ENCODE assay signal across 16 cellular contexts in the genomic region with DNA sequence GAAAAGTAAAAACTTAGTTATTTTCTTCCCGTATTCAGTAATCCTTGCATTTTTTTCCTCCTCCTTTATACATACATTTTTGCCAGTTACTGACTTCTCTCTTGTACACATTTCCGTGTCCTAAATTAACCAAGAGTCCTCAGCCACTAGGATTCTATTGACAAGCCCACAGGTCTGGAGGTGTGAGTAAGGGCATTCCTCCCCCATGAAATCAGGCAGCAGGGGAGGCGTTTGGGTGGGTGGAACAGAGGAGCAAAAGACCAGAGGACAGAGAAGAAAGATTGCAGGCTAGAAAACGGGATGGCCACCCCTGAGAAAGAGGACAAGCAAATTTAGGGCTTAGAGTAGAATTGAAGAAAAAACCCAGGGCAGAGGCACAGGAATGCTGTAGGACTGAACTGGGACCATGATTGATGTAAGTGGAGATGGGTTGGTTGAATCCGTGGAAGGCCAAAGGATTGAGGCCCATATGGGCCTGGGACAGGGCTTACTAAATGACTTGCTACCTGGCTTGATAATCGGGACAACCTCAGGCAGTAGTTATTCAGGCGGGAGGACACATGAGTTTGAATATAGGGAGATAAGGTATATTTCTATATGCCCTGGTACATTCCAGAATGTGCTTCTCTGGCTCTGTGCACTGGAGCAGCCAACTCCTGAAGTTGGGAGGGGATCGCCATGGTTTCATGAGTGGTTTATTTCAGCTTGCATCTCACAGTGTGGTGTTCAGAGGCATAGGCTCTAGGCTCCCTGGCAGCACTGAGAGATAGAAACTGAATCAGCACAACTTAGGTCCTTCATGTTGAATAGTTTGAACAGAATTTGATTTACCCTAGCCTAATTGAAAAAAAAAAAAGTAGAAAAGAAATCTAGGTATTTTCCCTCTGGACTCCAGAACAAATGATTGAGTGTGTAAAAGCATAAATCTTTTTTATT. TPM values are rescaled to one million over a fixed set of nuclear protein-coding genes. Genes with fewer than 3 reads are reported as not detected.
DNase-seq lines count a peak whose midpoint lies in the region; ATAC-seq, FAIRE-seq and TF ChIP-seq lines count a peak whose summit lies in the region.
"Had no signal": no experiment of that assay in that cellular context is flagged by ENCODE, and none has a peak within 500 bp of the region (broad histone marks: within the 10 kb centered on the region; RNA-seq: fewer than 3 reads in every experiment).

No MANE protein-coding gene starts in this region.

- intact Hi-C loops in pancreas (cut with DNase I) = no loop called here

- 50 to 52% methylated on average over 8 of the region's 8 CpGs for WGBS in pancreas, 2 donors

- no peak for FAIRE-seq in pancreas (lab: Jason Lieb, UNC)

- DNase-seq in CD8-positive, alpha-beta memory T cell = no peak
- DNase-seq in NB4 (ENCODE audit: low read depth) (peak; percentile 50), endothelial cell (ENCODE audit: low spot score) (no peak), pancreas (no peak), medulla oblongata (ENCODE audit: extremely low spot score) (no peak)
- DNase-seq: amniotic stem cell; C1 segment of cervical spinal cord; NCI-H2081; stimulated activated CD8-positive, alpha-beta memory T cell treated with anti-CD3 and anti-CD28 coated beads, Interleukin-4, amount 100 ng/mL, for 48 hours had no signal

- H3K36me3 Mint-ChIP-seq in CD8-positive, alpha-beta memory T cell = peaks cover 5 to 56% (median 14%) of the 10 kb centered on the region in 3 donors
- no peaks in the 10 kb centered on the region for H3K36me3 Mint-ChIP-seq in endothelial cell (ENCODE audit: low read depth, unreplicated experiment)

- H3K4me3 ChIP-seq in BLaER1 (peak overlapping the region; percentile 28; the same call in 1 of the 2 replicates), NB4 (ENCODE audit: low read depth, low read length) (peak overlapping the region; percentile 42), pancreas (no peak overlapping the region)
- peak overlapping the region; percentile 7 for H3K4me3 ChIP-seq in CD8-positive, alpha-beta memory T cell (ENCODE audit: low read length)
- H3K4me3 ChIP-seq: coronary artery, hepatocyte had no signal

- peak overlapping the region; percentile 97 for H3K4me2 ChIP-seq in BLaER1

- no peak for TF ChIP-seq POLR2A in NB4 (IDR thresholded peaks at IDR 0.05; ENCODE audit: extremely low read depth, insufficient read length)

- H3K27ac ChIP-seq in BLaER1 (peak overlapping the region; percentile 62), pancreas (no peak overlapping the region)
- peak overlapping the region; percentile 41 for H3K27ac ChIP-seq in CD8-positive, alpha-beta memory T cell (ENCODE audit: low read depth, low read length)
- H3K27ac ChIP-seq: coronary artery, hepatocyte had no signal

- H3K9me3 ChIP-seq in BLaER1 (no peaks in the 10 kb centered on the region), pancreas (no peaks in the 10 kb centered on the region)
- H3K9me3 ChIP-seq in CD8-positive, alpha-beta memory T cell (ENCODE audit: low read length) = no peaks in the 10 kb centered on the region

- H3K27me3 ChIP-seq in BLaER1 (no peaks in the 10 kb centered on the region), pancreas (peaks cover 0 to 6% (median 0%) of the 10 kb centered on the region in 4 donors)
- no peaks in the 10 kb centered on the region for H3K27me3 ChIP-seq in CD8-positive, alpha-beta memory T cell (ENCODE audit: insufficient read depth, low read length, poor library complexity, severe bottlenecking)

- peak overlapping the region in 1 of 8 donors; percentile 86 for H3K27ac Mint-ChIP-seq in CD8-positive, alpha-beta memory T cell
- H3K27ac Mint-ChIP-seq in endothelial cell (ENCODE audit: unreplicated experiment) = peak overlapping the region; percentile 8

- no peaks in the 10 kb centered on the region for H3K9me3 Mint-ChIP-seq in CD8-positive, alpha-beta memory T cell
- H3K9me3 Mint-ChIP-seq in endothelial cell (ENCODE audit: unreplicated experiment) = no peaks in the 10 kb centered on the region

- H3K4me1 ChIP-seq in BLaER1 (peaks cover 100% of the 10 kb centered on the region), pancreas (no peaks in the 10 kb centered on the region)
- peaks cover 97% of the 10 kb centered on the region for H3K4me1 ChIP-seq in CD8-positive, alpha-beta memory T cell (ENCODE audit: insufficient read depth, low read length)

- ATAC-seq in GM19397 (IDR thresholded peaks at IDR 0.05; ENCODE audit: unreplicated experiment) (no peak), HG02973 (IDR thresholded peaks at IDR 0.05; ENCODE audit: unreplicated experiment) (no peak), pancreas (no peak)
- ATAC-seq: HCT116 had no signal

- peaks cover 60% of the 10 kb centered on the region for H4K20me1 ChIP-seq in BLaER1

- peaks cover 75% of the 10 kb centered on the region for H3K36me3 ChIP-seq in BLaER1
- peaks cover 11% of the 10 kb centered on the region for H3K36me3 ChIP-seq in CD8-positive, alpha-beta memory T cell (ENCODE audit: insufficient read depth, low read length)
- H3K36me3 ChIP-seq in pancreas = no peaks in the 10 kb centered on the region

- H3K27me3 Mint-ChIP-seq in CD8-positive, alpha-beta memory T cell = no peaks in the 10 kb centered on the region
- H3K27me3 Mint-ChIP-seq in endothelial cell (ENCODE audit: unreplicated experiment) = peaks cover 1% of the 10 kb centered on the region

- peaks cover 5 to 11% (median 11%) of the 10 kb centered on the region in 3 donors for H3K4me1 Mint-ChIP-seq in CD8-positive, alpha-beta memory T cell
- H3K4me1 Mint-ChIP-seq in endothelial cell (ENCODE audit: unreplicated experiment) = peaks cover 13% of the 10 kb centered on the region

- no peak for TF ChIP-seq CTCF in NB4 (IDR thresholded peaks at IDR 0.05; ENCODE audit: low read depth, low read length)
- no peak for TF ChIP-seq CTCF in endothelial cell (IDR thresholded peaks at IDR 0.05; ENCODE audit: unreplicated experiment)
- TF ChIP-seq CTCF in pancreas (IDR thresholded peaks at IDR 0.05) = no peak

- POLR2A ChIA-PET in CD8-positive, alpha-beta memory T cell (lab: Charles Lee) = interaction anchor here (0.8 to 3.5 kb wide), 20 partner anchors 9 to 126 kb away, joined by 3 to 28 read pairs (median 5); no protein-coding TSS in a partner anchor

- CTCF ChIA-PET in CD8-positive, alpha-beta memory T cell (lab: Charles Lee) = interaction anchor here (0.8 to 4.3 kb wide), 9 partner anchors 10 to 126 kb away, joined by 3 to 37 read pairs (median 6); no protein-coding TSS in a partner anchor

- H3K9ac ChIP-seq in BLaER1 = peak overlapping the region; percentile 43; the same call in 1 of the 2 replicates

- no peak overlapping the region for H3K4me3 Mint-ChIP-seq in CD8-positive, alpha-beta memory T cell
- H3K4me3 Mint-ChIP-seq in endothelial cell (ENCODE audit: unreplicated experiment) = no peak overlapping the region

RNA-seq across cellular contexts. Expression of gene IKZF1, which starts 28.0 kb away (rescaled TPM):
- total RNA-seq in CD8-positive, alpha-beta memory T cell = 100 to 1,000 TPM; 225 to 226 TPM
- polyA plus RNA-seq in CD8-positive, alpha-beta memory T cell = 238 TPM
- total RNA-seq in endothelial cell (ENCODE audit: unreplicated experiment) = 3.1 TPM
- 1 to 10 TPM in 5 of 6 donors, under 1 TPM in 1; 0.93 to 8.1 (median 2.6) TPM for total RNA-seq in pancreas
- under 1 TPM; 0.70 to 0.87 TPM for polyA plus RNA-seq in pancreas
- total RNA-seq: fibroblast of lung had no signal

Comparison
In these comparisons a context has a peak if more than half of its experiments do, and no peak if none do; other contexts are left out.
1. H3K27ac ChIP-seq: peak in BLaER1 (single experiment) and CD8-positive, alpha-beta memory T cell (single experiment); none in pancreas (0 of 4).
2. H3K4me3 ChIP-seq: peak in BLaER1 (single experiment), CD8-positive, alpha-beta memory T cell (single experiment) and NB4 (single experiment); none in pancreas (0 of 4).
3. RNA of gene IKZF1, which starts 28.0 kb away (total RNA-seq): 225 to 226 TPM in CD8-positive, alpha-beta memory T cell; 0.93 to 8.1 TPM in pancreas and 3.1 TPM in endothelial cell (single experiment); every median in the first group is over 10 times any median in the second.